Comparison of ENCODE assay signal across 32 cellular contexts in the genomic region with DNA sequence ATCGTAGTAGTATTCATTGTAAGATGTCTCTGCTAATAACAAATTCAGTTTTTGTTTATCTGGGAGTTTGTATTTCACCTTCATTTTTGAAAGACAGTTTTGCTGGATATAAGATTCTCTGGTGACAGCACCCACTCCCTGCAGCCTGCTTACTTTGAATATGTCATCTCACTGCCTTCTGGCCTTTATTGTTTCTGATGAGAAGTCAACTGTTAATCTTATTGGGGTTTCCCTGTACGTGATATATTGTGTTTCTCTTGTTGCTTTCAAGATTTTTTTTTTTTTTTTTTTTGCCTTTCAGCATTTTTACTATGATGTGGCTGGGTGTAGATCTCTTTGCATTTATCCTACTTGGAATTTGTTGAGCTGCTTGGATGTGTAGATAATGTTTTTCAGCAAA.
"Had no signal": no experiment of that assay in that cellular context is flagged by ENCODE, and none has a peak within 500 bp of the region (broad histone marks: within the 10 kb centered on the region; RNA-seq: fewer than 3 reads in every experiment).

No MANE protein-coding gene starts in this region.

- H3K27ac ChIP-seq: adrenal gland, body of pancreas, esophagus squamous epithelium, gastroesophageal sphincter, heart right ventricle, hepatocyte, VCaP had no signal

- H3K27me3 ChIP-seq: adrenal gland, body of pancreas, esophagus squamous epithelium, gastroesophageal sphincter, heart right ventricle, hepatocyte had no signal

- H3K36me3 ChIP-seq: adrenal gland had no signal

- FAIRE-seq: colon had no signal

- DNase-seq: activated B cell treated with CpG ODN at 0.5 μM for 24 hours; activated CD4-positive, alpha-beta T cell treated with anti-CD3 and anti-CD28 coated beads for 48 hours; activated CD4-positive, alpha-beta T cell treated with anti-CD3 and anti-CD28 coated beads, Interleukin-2, amount 50 U/mL, for 1 hour; activated CD4-positive, alpha-beta T cell treated with anti-CD3 and anti-CD28 coated beads, Interleukin-2, amount 50 U/mL, for 48 hours; activated CD8-positive, alpha-beta memory T cell treated with anti-CD3 and anti-CD28 coated beads for 24 hours; activated CD8-positive, alpha-beta memory T cell treated with anti-CD3 and anti-CD28 coated beads, Interleukin-2, amount 50 U/mL, for 4 hours; activated CD8-positive, alpha-beta T cell treated with anti-CD3 and anti-CD28 coated beads for 36 hours; activated effector memory CD4-positive, alpha-beta T cell treated with anti-CD3 and anti-CD28 coated beads, Interleukin-2, amount 50 U/mL, for 16 hours; activated naive CD4-positive, alpha-beta T cell treated with anti-CD3 and anti-CD28 coated beads for 36 hours; activated naive CD8-positive, alpha-beta T cell treated with anti-CD3 and anti-CD28 coated beads for 36 hours; activated naive CD8-positive, alpha-beta T cell treated with anti-CD3 and anti-CD28 coated beads, Interleukin-2, amount 50 U/mL, for 24 hours; activated T-cell treated with anti-CD3 and anti-CD28 coated beads, Interleukin-2, amount 50 U/mL, for 1 hour; activated T-cell treated with anti-CD3 and anti-CD28 coated beads, Interleukin-2, amount 50 U/mL, for 48 hours; adrenal gland; amygdala; aorta; body of pancreas; caudate nucleus; cortex of kidney; dermis blood vessel endothelial cell; effector CD4-positive, alpha-beta T cell; effector memory CD8-positive, alpha-beta T cell; esophagus squamous epithelium; foreskin melanocyte; heart right ventricle; T-helper 17 cell; T1000 had no signal

- H3K4me2 ChIP-seq: hepatocyte had no signal

- H3K4me1 ChIP-seq: esophagus squamous epithelium had no signal

- H2AFZ ChIP-seq: hepatocyte had no signal

- ATAC-seq: activated CD4-positive, CD25-positive, alpha-beta regulatory T cell treated with anti-CD3 and anti-CD28 coated beads, Interleukin-2, amount 50 U/mL, for 24 hours; activated CD8-positive, alpha-beta T cell treated with anti-CD3 and anti-CD28 coated beads for 36 hours; activated naive CD8-positive, alpha-beta T cell treated with anti-CD3 and anti-CD28 coated beads, Interleukin-2, amount 50 U/mL, for 24 hours; body of pancreas; effector memory CD8-positive, alpha-beta T cell; gastroesophageal sphincter; heart right ventricle; T-helper 17 cell had no signal

- H3K4me3 ChIP-seq: adrenal gland, body of pancreas, esophagus squamous epithelium, gastroesophageal sphincter, heart right ventricle, hepatocyte had no signal

- H3K9me3 ChIP-seq: body of pancreas, gastroesophageal sphincter had no signal
